Comparison of ENCODE assay signal across 13 cellular contexts in the genomic region with DNA sequence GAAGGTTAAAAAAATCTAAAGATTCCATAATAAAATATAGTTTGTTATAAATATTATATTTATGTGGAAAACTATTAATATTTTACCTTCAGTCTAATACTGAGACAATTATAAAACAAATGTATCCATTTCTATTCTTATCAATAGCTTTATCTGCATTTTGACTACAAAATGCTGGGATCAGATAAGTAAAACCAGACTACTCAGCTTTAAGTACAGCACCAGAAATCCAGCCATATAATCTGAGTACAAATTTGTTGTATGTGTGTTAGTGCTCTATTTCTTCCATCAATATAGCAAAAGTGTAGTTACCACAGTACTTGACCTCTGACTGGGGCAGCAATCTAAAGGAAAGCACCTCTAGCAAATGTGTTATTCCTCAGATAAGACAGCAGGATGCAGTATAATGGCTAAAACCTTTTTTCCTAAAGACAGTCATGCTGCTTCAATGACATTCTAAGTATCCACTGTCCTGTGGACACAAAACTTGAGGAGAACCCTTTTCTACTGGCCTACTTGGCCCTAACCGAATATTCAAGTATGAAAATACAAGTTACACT.
DNase-seq lines count a peak whose midpoint lies in the region; ATAC-seq, FAIRE-seq and TF ChIP-seq lines count a peak whose summit lies in the region.
"Had no signal": no experiment of that assay in that cellular context is flagged by ENCODE, and none has a peak within 500 bp of the region (broad histone marks: within the 10 kb centered on the region; RNA-seq: fewer than 3 reads in every experiment).

No MANE protein-coding gene starts in this region.

- no peak for FAIRE-seq in D721Med (lab: Jason Lieb, UNC)

- no peak overlapping the region for H3K4me3 ChIP-seq in lower lobe of right lung

- H3K27me3 ChIP-seq in foreskin keratinocyte (no peaks in the 10 kb centered on the region), lower lobe of right lung (ENCODE audit: low read depth) (no peaks in the 10 kb centered on the region)

- TF ChIP-seq CTCF in D721Med (IDR thresholded peaks at IDR 0.05; ENCODE audit: insufficient read depth, missing control alignments) (peak; percentile 9), HFFc6 (IDR thresholded peaks at IDR 0.05) (peak; percentile 23; the same call in 1 of the 2 replicates), foreskin keratinocyte (conservative IDR thresholded peaks at IDR 0.05) (peak; percentile 49), lower lobe of right lung (IDR thresholded peaks at IDR 0.05) (no peak)

- H3K27ac ChIP-seq in foreskin keratinocyte (no peak overlapping the region), lower lobe of right lung (no peak overlapping the region)
- H3K27ac ChIP-seq: HL-60 had no signal

- H3K4me1 ChIP-seq in foreskin keratinocyte (peaks cover 24% of the 10 kb centered on the region), lower lobe of right lung (peaks cover 4% of the 10 kb centered on the region)

- H3K4me3 Mint-ChIP-seq in HFFc6 (no peak overlapping the region), T-helper 17 cell (no peak overlapping the region)
- H3K4me3 Mint-ChIP-seq: stimulated activated naive CD8-positive, alpha-beta T cell treated with anti-CD3 and anti-CD28 coated beads, Interleukin-15, amount 100 ng/mL, for 72 hours had no signal

- DNase-seq in D721Med (ENCODE audit: insufficient read length, low spot score) (no peak), HFFc6 (peak; percentile 28), T-helper 17 cell (no peak), foreskin keratinocyte (peak in 1 of 2 donors; percentile 18), lower lobe of right lung (no peak), pons (ENCODE audit: low spot score) (no peak)
- DNase-seq: cerebellar nuclear complex; glutamatergic neuron; NCI-H2171 treated with DMSO at 0.1 percent for 48 hours; stimulated activated naive CD8-positive, alpha-beta T cell treated with anti-CD3 and anti-CD28 coated beads, Interleukin-15, amount 100 ng/mL, for 72 hours had no signal

- ATAC-seq in T-helper 17 cell = no peak
- ATAC-seq in foreskin keratinocyte = no peak
- ATAC-seq in lower lobe of right lung = no peak
- no peak for ATAC-seq in GM21528 (IDR thresholded peaks at IDR 0.05; ENCODE audit: low FRiP score, unreplicated experiment)
- no peak for ATAC-seq in GM18868 (IDR thresholded peaks at IDR 0.05; ENCODE audit: unreplicated experiment)
- ATAC-seq: stimulated activated naive CD8-positive, alpha-beta T cell treated with anti-CD3 and anti-CD28 coated beads, Interleukin-15, amount 100 ng/mL, for 72 hours had no signal

- intact Hi-C loops in lower lobe of right lung (cut with DNase I) = no loop called here

- H3K36me3 ChIP-seq in lower lobe of right lung = no peaks in the 10 kb centered on the region

- H3K27me3 Mint-ChIP-seq in HFFc6 (ENCODE audit: insufficient read depth) (no peaks in the 10 kb centered on the region), T-helper 17 cell (no peaks in the 10 kb centered on the region)
- H3K27me3 Mint-ChIP-seq: stimulated activated naive CD8-positive, alpha-beta T cell treated with anti-CD3 and anti-CD28 coated beads, Interleukin-15, amount 100 ng/mL, for 72 hours had no signal

- H3K27ac Mint-ChIP-seq in HFFc6 (peak overlapping the region; percentile 29), T-helper 17 cell (peak overlapping the region; percentile 29)
- H3K27ac Mint-ChIP-seq: stimulated activated naive CD8-positive, alpha-beta T cell treated with anti-CD3 and anti-CD28 coated beads, Interleukin-15, amount 100 ng/mL, for 72 hours had no signal

- no peaks in the 10 kb centered on the region for H3K9me3 Mint-ChIP-seq in HFFc6

- H3K36me3 Mint-ChIP-seq in HFFc6 (ENCODE audit: low read depth) (peaks cover 5% of the 10 kb centered on the region; the same call in 1 of the 2 replicates), T-helper 17 cell (ENCODE audit: low read depth) (peaks cover 2% of the 10 kb centered on the region)

- peaks cover 39% of the 10 kb centered on the region for H3K4me1 Mint-ChIP-seq in HFFc6 (ENCODE audit: low read depth)
- peaks cover 8% of the 10 kb centered on the region for H3K4me1 Mint-ChIP-seq in T-helper 17 cell
- H3K4me1 Mint-ChIP-seq: stimulated activated naive CD8-positive, alpha-beta T cell treated with anti-CD3 and anti-CD28 coated beads, Interleukin-15, amount 100 ng/mL, for 72 hours had no signal

- no peaks in the 10 kb centered on the region for H3K9me3 ChIP-seq in T-helper 17 cell (ENCODE audit: control insufficient read depth, low read length, poor library complexity, severe bottlenecking)
- peaks cover 3% of the 10 kb centered on the region for H3K9me3 ChIP-seq in lower lobe of right lung
